In the genomic region with DNA sequence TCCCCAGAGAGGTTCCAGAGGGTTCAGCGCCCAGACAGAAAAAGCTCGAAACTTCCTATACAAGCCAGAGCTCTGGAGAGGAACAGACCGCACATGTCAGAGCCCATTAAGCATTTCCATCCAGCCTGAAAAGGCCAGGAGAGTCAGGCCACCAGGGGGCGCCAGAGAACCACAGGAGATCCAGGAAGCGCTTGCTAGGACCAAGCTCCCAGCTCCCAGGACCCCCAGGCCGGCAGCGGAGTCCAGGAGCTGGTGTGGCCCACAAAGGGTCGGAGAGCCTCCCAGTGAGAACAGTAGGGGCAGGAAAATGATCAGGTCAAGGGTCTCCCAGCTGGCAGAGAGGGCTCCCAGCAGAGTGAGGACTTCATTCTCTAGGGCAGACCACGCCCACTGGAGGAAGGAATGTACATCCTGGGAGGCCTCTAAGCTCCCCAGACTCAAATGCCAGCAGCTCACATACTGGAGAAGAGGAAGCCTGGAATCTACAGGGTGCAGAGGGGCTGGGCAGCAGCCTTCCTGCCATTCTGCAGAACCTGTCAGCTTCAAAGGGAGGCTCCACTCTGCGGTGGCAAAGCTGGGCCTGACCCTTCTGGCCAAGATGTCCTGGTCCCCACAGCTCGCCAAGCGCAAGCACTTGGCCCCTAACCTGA, we compare ENCODE assay signal across 8 cellular contexts. TPM values are rescaled to one million over a fixed set of nuclear protein-coding genes. Genes with fewer than 3 reads are reported as not detected.
A peak's percentile ranks its signal among the peaks of the same experiment; 100 is the strongest.
DNase-seq lines count a peak whose midpoint lies in the region; ATAC-seq and TF ChIP-seq lines count a peak whose summit lies in the region.

No MANE protein-coding gene starts in this region.

- peaks cover 3 to 12% of the 10 kb centered on the region in 2 experiments for H3K4me1 ChIP-seq in HCT116 (ENCODE audit: control insufficient read depth in 1 of 2, insufficient read depth in 2 of 2, low read length in 2 of 2)

- POLR2A ChIA-PET in BJ (lab: Charles Lee) = interaction anchor here (0.6 to 1.2 kb wide), 3 partner anchors 9 to 316 kb away, joined by 4 to 5 read pairs (median 4); partner anchors contain the start of gene SNU13
- POLR2A ChIA-PET in HCT116 (lab: Charles Lee) = interaction anchor here (1.3 to 3.6 kb wide), 2 partner anchors 9 to 103 kb away, joined by 6 to 9 read pairs; partner anchors contain the start of genes CCDC134 and SNU13

- no peaks in the 10 kb centered on the region for H4K20me1 ChIP-seq in HCT116 (ENCODE audit: insufficient read depth)

- CTCF ChIA-PET in BJ (lab: Yijun Ruan, JAX) = interaction anchor here (0.6 to 5.3 kb wide), 65 partner anchors 9 to 796 kb away, joined by 3 to 119 read pairs (median 5); partner anchors contain the start of genes CCDC134, CENPM, SNU13 and SREBF2
- CTCF ChIA-PET in HCT116 (lab: Charles Lee) = interaction anchor here (0.6 to 3.5 kb wide), 46 partner anchors 8 to 747 kb away, joined by 3 to 62 read pairs (median 5); partner anchors contain the start of genes CCDC134, CENPM, DESI1 and PMM1

- TF ChIP-seq RAD21 in HCT116 (IDR thresholded peaks at IDR 0.05; ENCODE audit: low read depth) = peak; percentile 95

- no peak for TF ChIP-seq POLR2A in HCT116 (IDR thresholded peaks at IDR 0.05; ENCODE audit: borderline replicate concordance, extremely low read depth, insufficient read depth, insufficient read length)

- H3K9me2 ChIP-seq in HCT116 (ENCODE audit: insufficient read depth) = no peaks in the 10 kb centered on the region

- no TSS peak for BruUV-seq in HCT116 (replicated peaks; lab: Mats Ljungman, UMichigan)

- no peaks in the 10 kb centered on the region for H3K9me3 ChIP-seq in HCT116 (ENCODE audit: control insufficient read depth in 1 of 2, insufficient read depth in 1 of 2, low read depth in 1 of 2, low read length in 2 of 2)

- peak overlapping the region; percentile 45 for H3K27ac ChIP-seq in HCT116 (ENCODE audit: low read depth, low read length)

- peak; percentile 27 for DNase-seq in BJ (ENCODE audit: low read depth)
- peak; percentile 68 for DNase-seq in HCT116 (ENCODE audit: low read depth, low spot score)
- peak; percentile 57 to 89 for DNase-seq in NCI-H446 (lab: John Stamatoyannopoulos, UW)
- DNase-seq in central memory CD4-positive, alpha-beta T cell = peak; percentile 79
- DNase-seq in kidney tubule cell (ENCODE audit: low spot score) = peak; percentile 88
- peak; percentile 96 for DNase-seq in stimulated activated CD4-positive, alpha-beta T cell treated with anti-CD3 and anti-CD28 coated beads, Interleukin-15, amount 100 ng/mL, for 24 hours

- intact Hi-C loops in HCT116 (cut with micrococcal nuclease) = loop anchor here (1.0 kb wide), 2 partner anchors 160 to 244 kb away; no protein-coding TSS in a partner anchor

- ATAC-seq in HCT116 = peak; percentile 91
- peak; percentile 75 to 77 for ATAC-seq in activated CD4-positive, CD25-positive, alpha-beta regulatory T cell treated with anti-CD3 and anti-CD28 coated beads, Interleukin-2, amount 50 U/mL, for 24 hours
- no peak for ATAC-seq in HG03520 (IDR thresholded peaks at IDR 0.05; ENCODE audit: unreplicated experiment)

- H3K36me3 ChIP-seq in BJ (ENCODE audit: control insufficient read depth, insufficient read depth, low read length) (no peaks in the 10 kb centered on the region), HCT116 (ENCODE audit: control insufficient read depth in 1 of 2, insufficient read depth in 2 of 2, low read length in 2 of 2) (peaks cover 0 to 3% of the 10 kb centered on the region in 2 experiments; a peak in 1 of 4 replicates)

- H2AFZ ChIP-seq in HCT116 (ENCODE audit: low read depth, low read length, poor library complexity, severe bottlenecking) = no peak overlapping the region

- H3K79me2 ChIP-seq in HCT116 (ENCODE audit: insufficient read depth, low read length) = no peaks in the 10 kb centered on the region

- TF ChIP-seq CTCF in BJ (IDR thresholded peaks at IDR 0.05; ENCODE audit: insufficient read depth, low read depth, low read length) (peak; percentile 97), HCT116 (IDR thresholded peaks at IDR 0.05 in 2 of 3, conservative IDR thresholded peaks at IDR 0.05 in 1 of 3; ENCODE audit: borderline replicate concordance in 1 of 3, insufficient read depth in 1 of 3, low read depth in 2 of 3, low read length in 2 of 3) (peak; percentile 96 to 99 (median 98))

- H3K4me2 ChIP-seq in HCT116 (ENCODE audit: low read length) = peak overlapping the region; percentile 46

- H3K4me3 ChIP-seq in BJ (ENCODE audit: low read depth, low read length) = no peak overlapping the region
- no peak overlapping the region for H3K4me3 ChIP-seq in HCT116 (replicated peaks in 1 of 2; ENCODE audit: low read depth in 1 of 2, low read length in 2 of 2)

- RAD21 ChIA-PET in HCT116 (lab: Charles Lee; ENCODE audit: low non-redundant PET in 1 of 2, low total read pairs in 2 of 2, uncharacterized antibody in 2 of 2, unreplicated experiment in 2 of 2) = interaction anchor here (0.6 to 1.8 kb wide), 12 partner anchors 49 to 250 kb away, joined by 3 to 9 read pairs (median 3); partner anchors contain the start of gene CCDC134 (in 2 of the 2)

- 0 out of 2 replicates have a peak overlapping the region, but pooled peaks have one; percentile 22 for H3K9ac ChIP-seq in HCT116 (ENCODE audit: low read length)

- H3K27me3 ChIP-seq in BJ (ENCODE audit: control insufficient read depth, insufficient read depth, low read length) = no peaks in the 10 kb centered on the region
- H3K27me3 ChIP-seq in HCT116 (ENCODE audit: insufficient read depth, low read length) = no peaks in the 10 kb centered on the region

TF ChIP-seq in HCT116, 20 proteins besides CTCF, POLR2A, EP300 and RAD21:
- no peak for TF ChIP-seq EGR1 (IDR thresholded peaks at IDR 0.05; ENCODE audit: low read depth)
- TF ChIP-seq ELF1 (IDR thresholded peaks at IDR 0.05; ENCODE audit: borderline replicate concordance, low read depth) = no peak
- TF ChIP-seq TCF7L2 (IDR thresholded peaks at IDR 0.05; ENCODE audit: borderline replicate concordance, extremely low read depth, insufficient read depth, insufficient read length) = no peak
- no peak for TF ChIP-seq ZNF274 (IDR thresholded peaks at IDR 0.05; ENCODE audit: low read depth, low read length)
- TF ChIP-seq EZH2phosphoT487 (IDR thresholded peaks at IDR 0.05; ENCODE audit: borderline replicate concordance) = no peak
- TF ChIP-seq CEBPB (IDR thresholded peaks at IDR 0.05; ENCODE audit: low read depth) = no peak
- TF ChIP-seq YY1 (IDR thresholded peaks at IDR 0.05; ENCODE audit: extremely low read depth, insufficient replicate concordance, low read depth, low read length) = no peak
- no peak for TF ChIP-seq ATF3 (IDR thresholded peaks at IDR 0.05)
- no peak for TF ChIP-seq SRF (IDR thresholded peaks at IDR 0.05; ENCODE audit: low read depth)
- TF ChIP-seq MAX (IDR thresholded peaks at IDR 0.05) = no peak

RNA-seq across cellular contexts. Expression of gene MEI1, which starts 2.1 kb away (rescaled TPM):
- polyA plus RNA-seq in BJ (2011; rRNA removed) = 3.2 and 3.8 TPM in 2 replicates
- 1.2 and 1.8 TPM in 2 replicates for polyA minus RNA-seq in BJ (2011; rRNA and poly(A)+ RNA removed)
- 0.64 TPM for total RNA-seq in HCT116 (2021; ENCODE audit: unreplicated experiment)
- 0.54 and 1.2 TPM in 2 replicates for polyA plus RNA-seq in HCT116 (2012)

RNA-seq across cellular contexts. Expression of gene SNU13, which starts 8.6 kb away (rescaled TPM):
- polyA plus RNA-seq in BJ (2011; rRNA removed) = 288 and 327 TPM in 2 replicates
- polyA minus RNA-seq in BJ (2011; rRNA and poly(A)+ RNA removed) = 103 and 165 TPM in 2 replicates
- total RNA-seq in HCT116 (2021; ENCODE audit: unreplicated experiment) = 283 TPM
- 261 and 269 TPM in 2 replicates for polyA plus RNA-seq in HCT116 (2012)

Comparison
In these comparisons a context has a peak if more than half of its experiments do, and no peak if none do; other contexts are left out.
1. DNase-seq: peak in every context shown above with its lines; median percentile 96 in stimulated activated CD4-positive, alpha-beta T cell treated with anti-CD3 and anti-CD28 coated beads, Interleukin-15, amount 100 ng/mL, for 24 hours; 88 in kidney tubule cell; 79 in central memory CD4-positive, alpha-beta T cell; 73 in NCI-H446; 68 in HCT116; 27 in BJ.